10 cellular contexts compared by ENCODE assay signal in the genomic region with DNA sequence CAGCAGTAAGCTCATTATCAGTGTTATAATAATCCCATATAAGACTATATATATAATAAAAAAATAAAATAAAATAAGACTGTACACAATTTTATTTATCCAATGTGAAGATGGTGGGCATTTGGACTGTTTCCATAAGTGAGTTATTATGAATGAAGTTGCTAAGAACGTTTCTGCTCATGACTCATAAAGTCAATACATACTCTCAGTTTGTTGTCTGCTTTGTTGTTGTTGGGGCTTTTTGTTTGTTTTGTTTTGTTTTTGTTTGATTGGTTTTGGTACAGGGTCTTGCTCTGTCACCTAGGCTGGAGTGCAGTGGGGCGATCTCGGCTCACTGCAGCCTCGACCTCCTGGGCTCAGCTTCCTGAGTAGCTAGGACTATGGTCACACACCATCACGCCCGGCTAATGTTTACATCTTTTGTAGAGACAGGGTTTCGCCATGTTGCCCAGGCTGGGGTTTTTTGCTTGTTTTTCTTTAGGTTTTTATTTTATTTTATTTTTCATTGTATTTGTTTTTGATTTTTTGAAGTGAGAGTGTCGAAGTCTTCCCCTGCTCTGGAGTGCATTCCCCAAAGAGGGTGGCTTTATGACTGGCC. TPM values are rescaled to one million over a fixed set of nuclear protein-coding genes. Genes with fewer than 3 reads are reported as not detected.
DNase-seq lines count a peak whose midpoint lies in the region; ATAC-seq, FAIRE-seq and TF ChIP-seq lines count a peak whose summit lies in the region.
"Had no signal": no experiment of that assay in that cellular context is flagged by ENCODE, and none has a peak within 500 bp of the region (broad histone marks: within the 10 kb centered on the region; RNA-seq: fewer than 3 reads in every experiment).

No MANE protein-coding gene starts in this region.

- H3K4me2 ChIP-seq in PC-9 = peak overlapping the region; percentile 97
- H3K4me2 ChIP-seq in endothelial cell of umbilical vein (ENCODE audit: insufficient read depth, low read length) = peak overlapping the region; percentile 41

- CTCF ChIA-PET in PC-9 (lab: Charles Lee) = no interaction called here
- CTCF ChIA-PET in endothelial cell of umbilical vein (lab: Charles Lee) = interaction anchor here (1.0 to 10.2 kb wide), 2 partner anchors 18 to 19 kb away, joined by 3 to 95 read pairs; a partner anchor contains a TSS

- H4K20me1 ChIP-seq in PC-9 (ENCODE audit: insufficient read depth) = no peaks in the 10 kb centered on the region
- H4K20me1 ChIP-seq in endothelial cell of umbilical vein (replicated peaks; ENCODE audit: control insufficient read depth, extremely low read depth, insufficient read depth, low read length) = no peaks in the 10 kb centered on the region

- no peaks in the 10 kb centered on the region for H3K27me3 ChIP-seq in GM06990 (replicated peaks; ENCODE audit: control insufficient read depth, insufficient read depth, low read length)
- H3K27me3 ChIP-seq in PC-9 (ENCODE audit: insufficient read depth, low read depth) = no peaks in the 10 kb centered on the region
- no peaks in the 10 kb centered on the region for H3K27me3 ChIP-seq in endothelial cell of umbilical vein (ENCODE audit: control insufficient read depth in 2 of 2, insufficient read depth in 2 of 2, low read length in 2 of 2)

- H3K9me3 ChIP-seq in PC-9 (ENCODE audit: insufficient read depth, low read depth) (no peaks in the 10 kb centered on the region), endothelial cell of umbilical vein (replicated peaks; ENCODE audit: control insufficient read depth, insufficient read depth, low read length) (no peaks in the 10 kb centered on the region)
- H3K9me3 ChIP-seq: neutrophil had no signal

- H3K9me1 ChIP-seq in endothelial cell of umbilical vein (replicated peaks; ENCODE audit: control insufficient read depth, extremely low read depth, insufficient read depth, low read length) = no peaks in the 10 kb centered on the region

- peaks cover 48% of the 10 kb centered on the region for H3F3A ChIP-seq in PC-9 (ENCODE audit: insufficient read depth, low read depth)

- ATAC-seq in GM21576 (IDR thresholded peaks at IDR 0.05; ENCODE audit: unreplicated experiment) = no peak
- no peak for ATAC-seq in GM19035 (IDR thresholded peaks at IDR 0.05; ENCODE audit: unreplicated experiment)

- no peak for FAIRE-seq in endothelial cell of umbilical vein (lab: Jason Lieb, UNC)

- H3K79me2 ChIP-seq in PC-9 (ENCODE audit: low read depth) (no peaks in the 10 kb centered on the region), endothelial cell of umbilical vein (ENCODE audit: control insufficient read depth, insufficient read depth, low read length) (no peaks in the 10 kb centered on the region)

- H2AFZ ChIP-seq in PC-9 = peak overlapping the region; percentile 76
- peak overlapping the region; percentile 55 for H2AFZ ChIP-seq in endothelial cell of umbilical vein (ENCODE audit: low read depth, low read length)

- H3K27ac ChIP-seq in PC-9 = peak overlapping the region; percentile 75
- H3K27ac ChIP-seq in endothelial cell of umbilical vein (ENCODE audit: insufficient read depth, low read depth, low read length) = peak overlapping the region; percentile 28
- H3K27ac ChIP-seq: neutrophil had no signal

- TF ChIP-seq CTCF in GM06990 (IDR thresholded peaks at IDR 0.05; ENCODE audit: insufficient read depth, low read length, poor library complexity, severe bottlenecking) (no peak), PC-9 (conservative IDR thresholded peaks at IDR 0.05) (no peak), endothelial cell of umbilical vein (IDR thresholded peaks at IDR 0.05; ENCODE audit: extremely low read depth in 1 of 2, insufficient read depth in 1 of 2, low read depth in 1 of 2, low read length in 2 of 2) (no peak), retinal pigment epithelial cell (conservative IDR thresholded peaks at IDR 0.05; ENCODE audit: low read depth, low read length) (no peak)

- no TSS peak for BruUV-seq in PC-9 (replicated peaks; lab: Mats Ljungman, UMichigan)
- no TSS peak for BruUV-seq in endothelial cell of umbilical vein (replicated peaks; lab: Mats Ljungman, UMichigan)

- intact Hi-C loops in PC-9 (cut with micrococcal nuclease; ENCODE audit: unreplicated experiment) (loop anchor here (1.0 to 5.0 kb wide), 4 partner anchors 35 to 1455 kb away; a partner anchor contains a TSS), endothelial cell of umbilical vein (cut with micrococcal nuclease) (loop anchor here (5.0 to 10.0 kb wide), 2 partner anchors 385 to 692 kb away; a partner anchor contains a TSS)

- no peak for DNase-seq in GM06990 (ENCODE audit: extremely low read depth, insufficient read length)
- DNase-seq in PC-9 = peak in 1 of 2 experiments; percentile 58
- DNase-seq in endothelial cell of umbilical vein (ENCODE audit: low read depth, low spot score) = peak; percentile 15
- DNase-seq in retinal pigment epithelial cell (ENCODE audit: low read depth) = no peak
- no peak for DNase-seq in NCI-H2107 (lab: John Stamatoyannopoulos, UW)
- DNase-seq in NCI-H146 treated with DMSO at 0.1 percent for 48 hours (lab: John Stamatoyannopoulos, UW; ENCODE audit: unreplicated experiment) = no peak
- DNase-seq: SIG-M5 had no signal

- peaks cover 21% of the 10 kb centered on the region; the same call in 1 of the 2 replicates for H3K4me1 ChIP-seq in PC-9 (replicated peaks; ENCODE audit: insufficient read depth)
- peaks cover 12% of the 10 kb centered on the region for H3K4me1 ChIP-seq in endothelial cell of umbilical vein (ENCODE audit: control insufficient read depth, extremely low read depth, insufficient read depth, low read length)

- POLR2A ChIA-PET in PC-9 (lab: Charles Lee; ENCODE audit: unreplicated experiment) (interaction anchor here (0.6 kb wide), 1 partner anchor 16 kb away, joined by 4 read pairs; no protein-coding TSS in a partner anchor), endothelial cell of umbilical vein (lab: Charles Lee) (interaction anchor here (1.2 kb wide), 1 partner anchor 20 kb away, joined by 8 read pairs; no protein-coding TSS in a partner anchor)

- no peaks in the 10 kb centered on the region for H3K9me2 ChIP-seq in PC-9 (ENCODE audit: insufficient read depth)

- H3K4me3 ChIP-seq in GM06990 (replicated peaks; ENCODE audit: low read depth, low read length) (peak overlapping the region; percentile 50), PC-9 (peak overlapping the region; percentile 98; the same call in 1 of the 2 replicates), endothelial cell of umbilical vein (replicated peaks in 1 of 3; ENCODE audit: insufficient read depth in 1 of 3, low read depth in 1 of 3, low read length in 3 of 3) (peak overlapping the region in 2 of 3 experiments; percentile 10 to 26), retinal pigment epithelial cell (ENCODE audit: low read length) (peak overlapping the region; percentile 32)

- no peak for TF ChIP-seq POLR2A in endothelial cell of umbilical vein (IDR thresholded peaks at IDR 0.05; ENCODE audit: low read depth, low read length)

- peak overlapping the region; percentile 36 for H3K9ac ChIP-seq in endothelial cell of umbilical vein (replicated peaks; ENCODE audit: extremely low read depth, insufficient read depth, low read length)

- dilution Hi-C loops in endothelial cell of umbilical vein (cut with MboI; ENCODE audit: extremely low pct_ligation_motif_present, low sequenced_read_pairs) = no loop called here

- H3K36me3 ChIP-seq in GM06990 (ENCODE audit: control insufficient read depth, insufficient read depth, low read length) (no peaks in the 10 kb centered on the region), PC-9 (ENCODE audit: low read depth) (no peaks in the 10 kb centered on the region), endothelial cell of umbilical vein (ENCODE audit: control insufficient read depth in 2 of 2, extremely low read depth in 1 of 2, insufficient read depth in 2 of 2, low read length in 2 of 2) (no peaks in the 10 kb centered on the region)
- H3K36me3 ChIP-seq: neutrophil had no signal

RNA-seq across cellular contexts. Expression of a gene that starts 18.0 kb away (rescaled TPM):
- total RNA-seq in PC-9 (2021) = 9.2 and 10.4 TPM in 2 replicates
- 3.4 and 4.1 TPM in 2 replicates for total RNA-seq in endothelial cell of umbilical vein
- 2.2 and 2.7 TPM in 2 replicates for polyA plus RNA-seq in endothelial cell of umbilical vein
- polyA plus RNA-seq in endothelial cell of umbilical vein (2011; cell fraction: cytosol; rRNA removed) = 2.2 and 2.6 TPM in 2 replicates
- 1.7 TPM in 2 replicates for polyA plus RNA-seq in endothelial cell of umbilical vein (2011; cell fraction: nucleus; rRNA removed)
- 3.2 and 8.7 TPM in 2 replicates for polyA plus RNA-seq in endothelial cell of umbilical vein (2012)
- polyA minus RNA-seq in endothelial cell of umbilical vein = 0.47 and 0.73 TPM in 2 replicates
- polyA minus RNA-seq in endothelial cell of umbilical vein (2011; cell fraction: cytosol; rRNA and poly(A)+ RNA removed) = 14.8 TPM
- polyA minus RNA-seq in endothelial cell of umbilical vein (2011; cell fraction: nucleus; rRNA and poly(A)+ RNA removed) = 0.58 and 0.77 TPM in 2 replicates

RNA-seq across cellular contexts. Expression of a gene that starts 36.1 kb away (rescaled TPM):
- total RNA-seq in PC-9 (2021) (57.6 and 66.0 TPM in 2 replicates), endothelial cell of umbilical vein (17.3 and 19.9 TPM in 2 replicates)
- polyA plus RNA-seq in endothelial cell of umbilical vein = 11.2 and 12.8 TPM in 2 replicates
- 8.7 and 10.4 TPM in 2 replicates for polyA plus RNA-seq in endothelial cell of umbilical vein (2011; cell fraction: cytosol; rRNA removed)
- polyA plus RNA-seq in endothelial cell of umbilical vein (2011; cell fraction: nucleus; rRNA removed) = 48.8 and 57.0 TPM in 2 replicates
- polyA plus RNA-seq in endothelial cell of umbilical vein (2012) = 13.2 and 13.7 TPM in 2 replicates
- polyA minus RNA-seq in endothelial cell of umbilical vein = 6.9 and 7.1 TPM in 2 replicates
- 14.7 TPM for polyA minus RNA-seq in endothelial cell of umbilical vein (2011; cell fraction: cytosol; rRNA and poly(A)+ RNA removed)
- polyA minus RNA-seq in endothelial cell of umbilical vein (2011; cell fraction: nucleus; rRNA and poly(A)+ RNA removed) = 9.8 and 11.1 TPM in 2 replicates

RNA-seq across cellular contexts. Expression of a gene that starts 39.6 kb away (rescaled TPM):
- total RNA-seq in PC-9 (2021) = not detected in 2 replicates
- total RNA-seq in endothelial cell of umbilical vein = not detected in 2 replicates
- polyA plus RNA-seq in endothelial cell of umbilical vein = not detected in 2 replicates
- polyA plus RNA-seq in endothelial cell of umbilical vein (2011; cell fraction: cytosol; rRNA removed) = not detected in 2 replicates
- polyA plus RNA-seq in endothelial cell of umbilical vein (2011; cell fraction: nucleus; rRNA removed) = not detected in 2 replicates
- polyA plus RNA-seq in endothelial cell of umbilical vein (2012) = not detected in 2 replicates
- not detected in 2 replicates for polyA minus RNA-seq in endothelial cell of umbilical vein
- not detected for polyA minus RNA-seq in endothelial cell of umbilical vein (2011; cell fraction: cytosol; rRNA and poly(A)+ RNA removed)
- not detected in 2 replicates for polyA minus RNA-seq in endothelial cell of umbilical vein (2011; cell fraction: nucleus; rRNA and poly(A)+ RNA removed)

RNA-seq across cellular contexts. Expression of a gene that starts 56.0 kb away (rescaled TPM):
- total RNA-seq in PC-9 (2021) (not detected in 2 replicates), endothelial cell of umbilical vein (not detected in 2 replicates)
- not detected in 2 replicates for polyA plus RNA-seq in endothelial cell of umbilical vein
- polyA plus RNA-seq in endothelial cell of umbilical vein (2011; cell fraction: cytosol; rRNA removed) = not detected in 2 replicates
- not detected in 2 replicates for polyA plus RNA-seq in endothelial cell of umbilical vein (2011; cell fraction: nucleus; rRNA removed)
- not detected in 2 replicates for polyA plus RNA-seq in endothelial cell of umbilical vein (2012)
- polyA minus RNA-seq in endothelial cell of umbilical vein = not detected in 2 replicates
- not detected for polyA minus RNA-seq in endothelial cell of umbilical vein (2011; cell fraction: cytosol; rRNA and poly(A)+ RNA removed)
- not detected in 2 replicates for polyA minus RNA-seq in endothelial cell of umbilical vein (2011; cell fraction: nucleus; rRNA and poly(A)+ RNA removed)

RNA-seq across cellular contexts. Expression of a gene that starts 56.7 kb away (rescaled TPM):
- 2,373 and 2,766 TPM in 2 replicates for total RNA-seq in PC-9 (2021)
- 1,910 and 2,029 TPM in 2 replicates for total RNA-seq in endothelial cell of umbilical vein
- 5,629 and 5,870 TPM in 2 replicates for polyA plus RNA-seq in endothelial cell of umbilical vein
- 4,930 and 4,995 TPM in 2 replicates for polyA plus RNA-seq in endothelial cell of umbilical vein (2011; cell fraction: cytosol; rRNA removed)
- 1,740 and 2,124 TPM in 2 replicates for polyA plus RNA-seq in endothelial cell of umbilical vein (2011; cell fraction: nucleus; rRNA removed)
- polyA plus RNA-seq in endothelial cell of umbilical vein (2012) = 2,716 and 3,479 TPM in 2 replicates
- 6,064 and 6,714 TPM in 2 replicates for polyA minus RNA-seq in endothelial cell of umbilical vein
- polyA minus RNA-seq in endothelial cell of umbilical vein (2011; cell fraction: cytosol; rRNA and poly(A)+ RNA removed) = 3,380 TPM
- 806 and 884 TPM in 2 replicates for polyA minus RNA-seq in endothelial cell of umbilical vein (2011; cell fraction: nucleus; rRNA and poly(A)+ RNA removed)

Comparison
In these comparisons a context has a peak if more than half of its experiments do, and no peak if none do; other contexts are left out.
1. H3K4me3 ChIP-seq: peak in every context shown above with its lines; median percentile 98 in PC-9; 50 in GM06990; 32 in retinal pigment epithelial cell; 18 in endothelial cell of umbilical vein.